Comparison of ENCODE assay signal across 9 cellular contexts in genomic region chr12:50032516-50033316, GRCh38. TPM values are rescaled to one million over a fixed set of nuclear protein-coding genes. Genes with fewer than 3 reads are reported as not detected.
DNase-seq lines count a peak whose midpoint lies in the region; ATAC-seq and TF ChIP-seq lines count a peak whose summit lies in the region.
"Had no signal": no experiment of that assay in that cellular context is flagged by ENCODE, and none has a peak within 500 bp of the region (broad histone marks: within the 10 kb centered on the region; RNA-seq: fewer than 3 reads in every experiment).

No MANE protein-coding gene starts in this region.

- H3K4me3 ChIP-seq in right atrium auricular region, result peak overlapping the region; percentile 17 to 37

- H3K36me3 ChIP-seq in ES-I3 (ENCODE audit: insufficient read depth, low read length) (no peaks in the 10 kb centered on the region), right atrium auricular region (no peaks in the 10 kb centered on the region)

- peak; percentile 73 for ATAC-seq in activated B cell treated with CpG ODN at 0.5 μM for 24 hours (ENCODE audit: low read depth)
- no peak for ATAC-seq in HG03108 (IDR thresholded peaks at IDR 0.05; ENCODE audit: unreplicated experiment)

- peaks cover 2% of the 10 kb centered on the region for H3K27me3 Mint-ChIP-seq in activated B cell treated with CpG ODN at 0.5 μM for 24 hours

- CTCF ChIA-PET in activated B cell treated with CpG ODN at 0.5 μM for 24 hours (lab: Charles Lee), result interaction anchor here (0.8 kb wide), 1 partner anchor 15 kb away, joined by 3 read pairs; no protein-coding TSS in a partner anchor

- H3K36me3 Mint-ChIP-seq in activated B cell treated with CpG ODN at 0.5 μM for 24 hours (ENCODE audit: low read depth), result no peaks in the 10 kb centered on the region

- intact Hi-C loops in activated B cell treated with CpG ODN at 0.5 μM for 24 hours (cut with micrococcal nuclease), result no loop called here

- no peaks in the 10 kb centered on the region for H3K9me3 Mint-ChIP-seq in activated B cell treated with CpG ODN at 0.5 μM for 24 hours

- H3K9ac ChIP-seq in ES-I3 (ENCODE audit: low read depth, low read length), result peak overlapping the region; percentile 84

- H3K4me3 Mint-ChIP-seq in activated B cell treated with CpG ODN at 0.5 μM for 24 hours, result peak overlapping the region; percentile 78

- DNase-seq in activated B cell treated with CpG ODN at 0.5 μM for 24 hours, result no peak
- DNase-seq in right atrium auricular region (ENCODE audit: low spot score), result peak; percentile 28
- DNase-seq in retina, result peak; percentile 58
- DNase-seq in DMS53 (lab: John Stamatoyannopoulos, UW), result no peak
- DNase-seq in Ammon's horn (ENCODE audit: low spot score), result no peak
- DNase-seq in kidney glomerular epithelial cell (lab: John Stamatoyannopoulos, UW), result no peak
- DNase-seq: midbrain had no signal

- no peaks in the 10 kb centered on the region for H3K4me1 ChIP-seq in ES-I3 (ENCODE audit: insufficient read depth, low read length)
- H3K4me1 ChIP-seq in right atrium auricular region, result no peaks in the 10 kb centered on the region

- peak overlapping the region in 1 of 2 donors; percentile 31 for H3K27ac ChIP-seq in right atrium auricular region

- H3K9me3 ChIP-seq in ES-I3 (ENCODE audit: control insufficient read depth, insufficient read depth, low read length) (no peaks in the 10 kb centered on the region), right atrium auricular region (no peaks in the 10 kb centered on the region)

- peak overlapping the region; percentile 74 for H3K27ac Mint-ChIP-seq in activated B cell treated with CpG ODN at 0.5 μM for 24 hours

- peaks cover 0 to 6% of the 10 kb centered on the region in 2 donors for H3K27me3 ChIP-seq in right atrium auricular region

- TF ChIP-seq CTCF in activated B cell treated with CpG ODN at 0.5 μM for 24 hours (IDR thresholded peaks at IDR 0.05) (no peak), right atrium auricular region (IDR thresholded peaks at IDR 0.05) (no peak)

- POLR2A ChIA-PET in activated B cell treated with CpG ODN at 0.5 μM for 24 hours (lab: Charles Lee), result interaction anchor here (0.7 to 1.3 kb wide), 3 partner anchors 134 to 1064 kb away, joined by 4 to 9 read pairs (median 5); no protein-coding TSS in a partner anchor

- peaks cover 13% of the 10 kb centered on the region for H3K4me1 Mint-ChIP-seq in activated B cell treated with CpG ODN at 0.5 μM for 24 hours

RNA-seq across cellular contexts. Expression of gene RACGAP1, which starts 7.4 kb away (rescaled TPM):
- 12.2 and 12.6 TPM in 2 replicates for total RNA-seq in activated B cell treated with CpG ODN at 0.5 μM for 24 hours
- 1 to 10 TPM; 2.6 to 3.3 TPM for total RNA-seq in right atrium auricular region

RNA-seq across cellular contexts. Expression of gene ASIC1, which starts 24.7 kb away (rescaled TPM):
- total RNA-seq in activated B cell treated with CpG ODN at 0.5 μM for 24 hours, result not detected in 2 replicates
- 1 to 10 TPM in 1 of 2 donors, under 1 TPM in 1; 0.24 to 1.4 TPM for total RNA-seq in right atrium auricular region

RNA-seq across cellular contexts. Expression of gene SMARCD1, which starts 52.4 kb away (rescaled TPM):
- 101 and 108 TPM in 2 replicates for total RNA-seq in activated B cell treated with CpG ODN at 0.5 μM for 24 hours
- total RNA-seq in right atrium auricular region, result 10 to 100 TPM; 29.6 to 35.5 TPM

RNA-seq across cellular contexts. Expression of gene AQP6, which starts 60.0 kb away (rescaled TPM):
- not detected in 2 replicates for total RNA-seq in activated B cell treated with CpG ODN at 0.5 μM for 24 hours
- total RNA-seq in right atrium auricular region, result under 1 TPM in 1 of 2 donors, not detected in 1; 0.08 TPM

Comparison
In these comparisons a context has a peak if more than half of its experiments do, and no peak if none do; other contexts are left out.
1. DNase-seq: peak in right atrium auricular region (single experiment) and retina (single experiment); none in activated B cell treated with CpG ODN at 0.5 μM for 24 hours (single experiment), DMS53 (single experiment), Ammon's horn (single experiment) and kidney glomerular epithelial cell (single experiment).